ENCODE assay signal across 29 cellular contexts in genomic region chr6:164925681-164926530, GRCh38.
"Had no signal": no experiment of that assay in that cellular context is flagged by ENCODE, and none has a peak within 500 bp of the region (broad histone marks: within the 10 kb centered on the region; RNA-seq: fewer than 3 reads in every experiment).

No MANE protein-coding gene starts in this region.

- H2AFZ ChIP-seq: hepatocyte, parathyroid adenoma had no signal

- H3K4me1 ChIP-seq: parathyroid adenoma, right atrium auricular region, vagina had no signal

- H3K9ac ChIP-seq: parathyroid adenoma had no signal

- H3K4me3 ChIP-seq: coronary artery, gastrocnemius medialis, hepatocyte, right atrium auricular region, thoracic aorta, vagina had no signal

- H3K36me3 ChIP-seq: gastrocnemius medialis, right atrium auricular region, thoracic aorta, vagina had no signal

- ATAC-seq: effector memory CD8-positive, alpha-beta T cell; gastrocnemius medialis; left cardiac atrium; left ventricle myocardium superior; WTC11 had no signal

- H3K9me3 ChIP-seq: gastrocnemius medialis, right atrium auricular region, thoracic aorta, vagina had no signal

- H3K79me2 ChIP-seq: hepatocyte, parathyroid adenoma had no signal

- H3K4me2 ChIP-seq: hepatocyte had no signal

- H3K27ac ChIP-seq: coronary artery, gastrocnemius medialis, hepatocyte, parathyroid adenoma, right atrium auricular region, thoracic aorta, vagina had no signal

- DNase-seq: activated CD4-positive, alpha-beta memory T cell treated with anti-CD3 and anti-CD28 coated beads, Interleukin-2, amount 10 ng/mL, durations not matched to agents 7 days and 5 days; activated CD4-positive, alpha-beta T cell treated with anti-CD3 and anti-CD28 coated beads for 1 hour; activated CD4-positive, alpha-beta T cell treated with anti-CD3 and anti-CD28 coated beads, Interleukin-2, amount 10 ng/mL, durations not matched to agents 7 days and 5 days; activated CD8-positive, alpha-beta memory T cell treated with anti-CD3 and anti-CD28 coated beads, Interleukin-2, amount 50 U/mL, for 48 hours; activated gamma-delta T cell; activated naive CD4-positive, alpha-beta T cell treated with anti-CD3 and anti-CD28 coated beads, Interleukin-2, amount 10 ng/mL, durations not matched to agents 7 days and 5 days; activated naive CD8-positive, alpha-beta T cell treated with anti-CD3 and anti-CD28 coated beads, Interleukin-2, amount 10 ng/mL, durations not matched to agents 7 days and 5 days; activated T-cell treated with anti-CD3 and anti-CD28 coated beads, Interleukin-2, amount 50 U/mL, for 24 hours; amniotic stem cell; effector memory CD8-positive, alpha-beta T cell; erythroblast; gastrocnemius medialis; left cardiac atrium; left ventricle myocardium superior; nephron progenitor cell; nucleus accumbens; stimulated activated CD4-positive, alpha-beta T cell treated with anti-CD3 and anti-CD28 coated beads, Interleukin-15, amount 100 ng/mL, for 24 hours; stimulated activated CD4-positive, alpha-beta T cell treated with anti-CD3 and anti-CD28 coated beads, Interleukin-2, amount 100 ng/mL, for 24 hours; stimulated activated naive CD4-positive, alpha-beta T cell; T-helper 2 cell; trophoblast cell had no signal

- H3K27me3 ChIP-seq: gastrocnemius medialis, hepatocyte, right atrium auricular region, vagina had no signal

- FAIRE-seq: keratinocyte had no signal
